8 cellular contexts compared by ENCODE assay signal in the genomic region with DNA sequence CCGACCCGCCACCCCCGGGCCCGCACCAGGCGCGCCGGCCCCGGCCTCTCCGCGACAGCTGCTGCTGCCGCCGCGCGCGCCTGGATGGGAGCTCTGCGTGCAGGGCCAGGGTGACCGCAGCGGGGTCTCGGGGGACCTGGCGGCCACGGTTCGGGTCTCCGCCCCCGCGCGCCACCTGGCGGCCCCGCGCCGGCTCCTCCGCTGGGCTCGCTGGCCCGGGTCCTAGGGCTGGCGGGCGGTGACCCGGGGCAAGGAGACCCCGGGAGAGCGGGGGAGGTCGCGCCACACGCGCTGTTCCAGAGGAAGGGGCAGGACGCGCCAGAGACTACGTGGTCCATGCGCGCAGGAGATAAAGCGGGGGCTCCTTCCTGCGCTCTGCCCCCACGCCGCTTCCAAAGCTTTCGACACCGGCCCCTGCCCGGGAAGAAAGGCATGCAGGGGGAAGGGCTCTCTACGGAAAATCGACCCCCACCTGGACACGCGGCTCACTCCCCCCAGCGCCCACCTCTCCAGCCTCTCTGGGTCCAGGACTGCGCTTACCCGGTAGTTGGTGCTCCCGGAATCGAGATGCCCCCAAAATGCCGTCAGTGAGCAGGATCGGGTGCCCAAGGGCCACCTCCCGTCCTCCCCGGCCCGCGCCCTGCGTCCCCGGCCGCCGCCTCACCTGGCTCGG. TPM values are rescaled to one million over a fixed set of nuclear protein-coding genes. Genes with fewer than 3 reads are reported as not detected.
DNase-seq lines count a peak whose midpoint lies in the region; TF ChIP-seq lines count a peak whose summit lies in the region.

No MANE protein-coding gene starts in this region.

- H3K4me3 ChIP-seq in fibroblast of the aortic adventitia (ENCODE audit: low read depth, low read length) (peak overlapping the region; percentile 61), trophoblast cell (ENCODE audit: low read depth, low read length) (peak overlapping the region; percentile 86)

- TF ChIP-seq CTCF in GM13976 (IDR thresholded peaks at IDR 0.05; ENCODE audit: borderline replicate concordance, control extremely low read depth, extremely low read depth, insufficient read depth, missing control alignments) (no peak), fibroblast of the aortic adventitia (IDR thresholded peaks at IDR 0.05; ENCODE audit: insufficient read depth, low read length) (no peak)

- H2BK12ac ChIP-seq in trophoblast cell (ENCODE audit: low read length): peak overlapping the region; percentile 68

- H3K14ac ChIP-seq in trophoblast cell (ENCODE audit: low read length): peak overlapping the region; percentile 99

- H3K18ac ChIP-seq in trophoblast cell (ENCODE audit: low read length): peak overlapping the region; percentile 99

- in situ Hi-C loops in GM13976 (cut with MboI; ENCODE audit: low sequenced_read_pairs, unreplicated experiment): no loop called here

- H3K27me3 Mint-ChIP-seq in activated T-cell treated with anti-CD3 and anti-CD28 coated beads, Interleukin-2, amount 50 U/mL, for 24 hours: peaks cover 73% of the 10 kb centered on the region

- peak overlapping the region; percentile 99 for H4K91ac ChIP-seq in trophoblast cell (ENCODE audit: low read depth, low read length)

- H4K12ac ChIP-seq in trophoblast cell (ENCODE audit: low read depth, low read length): peak overlapping the region; percentile 82

- H2AFZ ChIP-seq in trophoblast cell (ENCODE audit: insufficient read depth, low read length, poor library complexity): peak overlapping the region; percentile 97

- H3K79me1 ChIP-seq in trophoblast cell (ENCODE audit: low read length): peaks cover 38% of the 10 kb centered on the region

- H4K8ac ChIP-seq in trophoblast cell (ENCODE audit: low read depth, low read length): peak overlapping the region; percentile 90

- DNase-seq in GM13976 (ENCODE audit: low spot score): peak; percentile 64
- peak; percentile 51 for DNase-seq in NCI-H2171 treated with DMSO at 0.1 percent for 48 hours (lab: John Stamatoyannopoulos, UW)
- no peak for DNase-seq in fibroblast of the aortic adventitia (ENCODE audit: low read depth)
- peak in 1 of 2 donors; percentile 53 for DNase-seq in trophoblast cell
- DNase-seq in activated T-cell treated with anti-CD3 and anti-CD28 coated beads, Interleukin-2, amount 50 U/mL, for 24 hours: no peak
- DNase-seq in A172 (ENCODE audit: low spot score): no peak
- no peak for DNase-seq in activated CD4-positive, alpha-beta T cell treated with anti-CD3 and anti-CD28 coated beads, Interleukin-2, amount 50 U/mL, for 48 hours
- no peak for DNase-seq in NCI-H1694 treated with DMSO at 0.1 percent for 48 hours (lab: John Stamatoyannopoulos, UW)

- peak overlapping the region; percentile 95 for H2BK120ac ChIP-seq in trophoblast cell (ENCODE audit: insufficient read depth, low read length, poor library complexity)

- H3K27me3 ChIP-seq in trophoblast cell (ENCODE audit: insufficient read depth, low read length): no peaks in the 10 kb centered on the region

- peak overlapping the region; percentile 79 for H3K9ac ChIP-seq in trophoblast cell (ENCODE audit: low read length)

- peaks cover 36 to 40% of the 10 kb centered on the region in 2 experiments for H3K4me1 ChIP-seq in trophoblast cell (ENCODE audit: control insufficient read depth in 1 of 2, insufficient read depth in 2 of 2, low read length in 2 of 2)

- peak overlapping the region; percentile 94 for H2BK5ac ChIP-seq in trophoblast cell (ENCODE audit: low read depth, low read length, poor library complexity)

- H3K4me1 Mint-ChIP-seq in activated T-cell treated with anti-CD3 and anti-CD28 coated beads, Interleukin-2, amount 50 U/mL, for 24 hours (ENCODE audit: low read depth): peaks cover 4% of the 10 kb centered on the region

- no peak overlapping the region for H3K27ac Mint-ChIP-seq in activated T-cell treated with anti-CD3 and anti-CD28 coated beads, Interleukin-2, amount 50 U/mL, for 24 hours

- H3K36me3 ChIP-seq in trophoblast cell (ENCODE audit: control insufficient read depth in 1 of 2, insufficient read depth in 2 of 2, low read length in 2 of 2): peaks cover 0 to 6% of the 10 kb centered on the region in 2 experiments

- WGBS in trophoblast cell (ENCODE audit: extremely low coverage, insufficient coverage, insufficient read length): no CpG with 5 or more reads among the region's 74 CpGs

- H3K4me2 ChIP-seq in trophoblast cell (ENCODE audit: low read length): peak overlapping the region; percentile 80

- peak overlapping the region; percentile 54 for H3K27ac ChIP-seq in trophoblast cell (ENCODE audit: low read depth, low read length)

- H3K4me3 Mint-ChIP-seq in activated T-cell treated with anti-CD3 and anti-CD28 coated beads, Interleukin-2, amount 50 U/mL, for 24 hours: no peak overlapping the region

- peaks cover 26% of the 10 kb centered on the region for H3K79me2 ChIP-seq in trophoblast cell (ENCODE audit: control insufficient read depth, insufficient read depth, low read length, poor library complexity)

- peak overlapping the region; percentile 96 for H2AK5ac ChIP-seq in trophoblast cell (ENCODE audit: low read length)

- H3K9me3 ChIP-seq in trophoblast cell (ENCODE audit: insufficient read depth, low read depth, low read length): no peaks in the 10 kb centered on the region

- H3K4ac ChIP-seq in trophoblast cell (ENCODE audit: low read depth, low read length): peak overlapping the region; percentile 95

- no peaks in the 10 kb centered on the region for H3K9me3 Mint-ChIP-seq in activated T-cell treated with anti-CD3 and anti-CD28 coated beads, Interleukin-2, amount 50 U/mL, for 24 hours

- H3K23ac ChIP-seq in trophoblast cell (ENCODE audit: low read length): no peak overlapping the region

- no peaks in the 10 kb centered on the region for H3K36me3 Mint-ChIP-seq in activated T-cell treated with anti-CD3 and anti-CD28 coated beads, Interleukin-2, amount 50 U/mL, for 24 hours (ENCODE audit: low read depth)

RNA-seq across cellular contexts. Expression of a gene that starts 0.5 kb away (rescaled TPM):
- 1.9 and 4.9 TPM in 2 replicates for total RNA-seq in fibroblast of the aortic adventitia (ENCODE audit: low replicate concordance)
- polyA plus RNA-seq in trophoblast cell (2013): 20.8 and 21.4 TPM in 2 replicates
- 0.02 TPM in 2 replicates for total RNA-seq in A172 (2014; rRNA removed; shearing (Covaris generic))

Comparison
In these comparisons a context has a peak if more than half of its experiments do, and no peak if none do; other contexts are left out.
1. DNase-seq: peak in GM13976 (single experiment) and NCI-H2171 treated with DMSO at 0.1 percent for 48 hours (single experiment); none in fibroblast of the aortic adventitia (single experiment), activated T-cell treated with anti-CD3 and anti-CD28 coated beads, Interleukin-2, amount 50 U/mL, for 24 hours (single experiment), A172 (single experiment), activated CD4-positive, alpha-beta T cell treated with anti-CD3 and anti-CD28 coated beads, Interleukin-2, amount 50 U/mL, for 48 hours (0 of 2) and NCI-H1694 treated with DMSO at 0.1 percent for 48 hours (single experiment).